In genomic region chr5:171785517-171785916, GRCh38 we compare ENCODE assay signal across 27 cellular contexts. TPM values are rescaled to one million over a fixed set of nuclear protein-coding genes. Genes with fewer than 3 reads are reported as not detected.
A peak's percentile ranks its signal among the peaks of the same experiment; 100 is the strongest.
DNase-seq lines count a peak whose midpoint lies in the region; ATAC-seq lines count a peak whose summit lies in the region.
"Had no signal": no experiment of that assay in that cellular context is flagged by ENCODE, and none has a peak within 500 bp of the region (broad histone marks: within the 10 kb centered on the region; RNA-seq: fewer than 3 reads in every experiment).

Gene SMIM23 (plus strand): TSS chr5:171785817. CDS start chr5:171785872, 55 bp downstream.

- no peaks in the 10 kb centered on the region for H3K36me3 Mint-ChIP-seq in activated T-helper 1 cell treated with anti-CD3 and anti-CD28 coated beads, Interleukin-12 subunit alpha, Interleukin-12 subunit beta, Interleukin-2, Interleukin-4 antibody, amounts not matched to agents 30 ng/mL and 10 ng/mL and 1 ng/mL, durations not matched to agents 14 hours and 24 hours and 36 hours (ENCODE audit: low read depth)

- H3K4me1 Mint-ChIP-seq in activated T-helper 1 cell treated with anti-CD3 and anti-CD28 coated beads, Interleukin-12 subunit alpha, Interleukin-12 subunit beta, Interleukin-2, Interleukin-4 antibody, amounts not matched to agents 30 ng/mL and 10 ng/mL and 1 ng/mL, durations not matched to agents 14 hours and 24 hours and 36 hours (ENCODE audit: low read depth), result no peaks in the 10 kb centered on the region
- H3K4me1 Mint-ChIP-seq: T-helper 17 cell had no signal

- no peak within 1 kb of the TSS for H3K4me3 ChIP-seq in aorta (ENCODE audit: low read length in 2 of 2)
- H3K4me3 ChIP-seq: GM23248, HAP-1, SJCRH30 had no signal

- H3K4me3 Mint-ChIP-seq in activated T-helper 1 cell treated with anti-CD3 and anti-CD28 coated beads, Interleukin-12 subunit alpha, Interleukin-12 subunit beta, Interleukin-2, Interleukin-4 antibody, amounts not matched to agents 30 ng/mL and 10 ng/mL and 1 ng/mL, durations not matched to agents 14 hours and 24 hours and 36 hours, result no peak within 1 kb of the TSS
- H3K4me3 Mint-ChIP-seq: HFFc6, T-helper 17 cell had no signal

- no peaks in the 10 kb centered on the region for H3K27me3 Mint-ChIP-seq in activated T-helper 1 cell treated with anti-CD3 and anti-CD28 coated beads, Interleukin-12 subunit alpha, Interleukin-12 subunit beta, Interleukin-2, Interleukin-4 antibody, amounts not matched to agents 30 ng/mL and 10 ng/mL and 1 ng/mL, durations not matched to agents 14 hours and 24 hours and 36 hours (ENCODE audit: insufficient read depth)

- H3K9me3 Mint-ChIP-seq in activated T-helper 1 cell treated with anti-CD3 and anti-CD28 coated beads, Interleukin-12 subunit alpha, Interleukin-12 subunit beta, Interleukin-2, Interleukin-4 antibody, amounts not matched to agents 30 ng/mL and 10 ng/mL and 1 ng/mL, durations not matched to agents 14 hours and 24 hours and 36 hours, result no peaks in the 10 kb centered on the region
- H3K9me3 Mint-ChIP-seq: HFFc6 had no signal

- H3K27ac Mint-ChIP-seq in activated T-helper 1 cell treated with anti-CD3 and anti-CD28 coated beads, Interleukin-12 subunit alpha, Interleukin-12 subunit beta, Interleukin-2, Interleukin-4 antibody, amounts not matched to agents 30 ng/mL and 10 ng/mL and 1 ng/mL, durations not matched to agents 14 hours and 24 hours and 36 hours, result no peak within 1 kb of the TSS
- H3K27ac Mint-ChIP-seq: HFFc6, T-helper 17 cell had no signal

- no peaks in the 10 kb centered on the region for H3K36me3 ChIP-seq in aorta (ENCODE audit: control insufficient read depth in 1 of 2, insufficient read depth in 2 of 2, low read length in 1 of 2)
- H3K36me3 ChIP-seq: HAP-1, SJCRH30 had no signal

- H3K4me1 ChIP-seq in aorta (ENCODE audit: control insufficient read depth in 1 of 2, insufficient read depth in 2 of 2, low read length in 2 of 2), result no peaks in the 10 kb centered on the region
- H3K4me1 ChIP-seq: HAP-1, SJCRH30 had no signal

- H3K9me3 ChIP-seq in aorta (ENCODE audit: control insufficient read depth, low read length), result no peaks in the 10 kb centered on the region
- H3K9me3 ChIP-seq: HAP-1, SJCRH30 had no signal

- H3K27ac ChIP-seq in aorta (ENCODE audit: low read depth in 1 of 2, low read length in 2 of 2), result no peak within 1 kb of the TSS
- H3K27ac ChIP-seq: GM23248, SJCRH30 had no signal

- no peak for ATAC-seq in left ventricle myocardium superior
- ATAC-seq in aorta (ENCODE audit: low FRiP score), result no peak
- ATAC-seq: PC-3, SK-N-SH treated with all-trans-retinoic acid at 6 μM for 48 hours, T-helper 17 cell had no signal

- intact Hi-C loops in activated T-helper 1 cell treated with anti-CD3 and anti-CD28 coated beads, Interleukin-12 subunit alpha, Interleukin-12 subunit beta, Interleukin-2, Interleukin-4 antibody, amounts not matched to agents 30 ng/mL and 10 ng/mL and 1 ng/mL, durations not matched to agents 14 hours and 24 hours and 36 hours (cut with micrococcal nuclease), result no loop called here
- intact Hi-C loops in left ventricle myocardium superior (cut with micrococcal nuclease) (no loop called here), aorta (cut with DNase I) (no loop called here)

- DNase-seq in NCI-H2029 (lab: John Stamatoyannopoulos, UW) (peak; percentile 19), NCI-H2029 treated with DMSO at 0.1 percent for 48 hours (lab: John Stamatoyannopoulos, UW) (no peak), NCI-H2196 treated with DMSO at 0.1 percent for 48 hours (lab: John Stamatoyannopoulos, UW; ENCODE audit: unreplicated experiment) (peak; percentile 20), SHP77 treated with DMSO at 0.1 percent for 48 hours (lab: John Stamatoyannopoulos, UW) (peak; percentile 53), left ventricle myocardium superior (no peak), aorta (no peak)
- no peak for DNase-seq in activated T-helper 1 cell treated with anti-CD3 and anti-CD28 coated beads, Interleukin-12 subunit alpha, Interleukin-12 subunit beta, Interleukin-2, Interleukin-4 antibody, amounts not matched to agents 30 ng/mL and 10 ng/mL and 1 ng/mL, durations not matched to agents 14 hours and 24 hours and 36 hours (ENCODE audit: low spot score)
- DNase-seq: DMS153, GM23248, HFFc6, KBM-7, MV-4-11, NCI-H1105, NCI-H187, NCI-H2227 treated with DMSO at 0.1 percent for 48 hours, PC-3, SJCRH30, T-helper 17 cell had no signal

- no peaks in the 10 kb centered on the region for H3K27me3 ChIP-seq in aorta (ENCODE audit: control insufficient read depth in 1 of 2, insufficient read depth in 2 of 2, low read length in 1 of 2)
- H3K27me3 ChIP-seq: SJCRH30 had no signal

RNA-seq across cellular contexts. Expression of gene SMIM23, which starts in this region (rescaled TPM):
- not detected in 2 replicates for total RNA-seq in activated T-helper 1 cell treated with anti-CD3 and anti-CD28 coated beads, Interleukin-12 subunit alpha, Interleukin-12 subunit beta, Interleukin-2, Interleukin-4 antibody, amounts not matched to agents 30 ng/mL and 10 ng/mL and 1 ng/mL, durations not matched to agents 14 hours and 24 hours and 36 hours
- not detected for total RNA-seq in left ventricle myocardium superior
- not detected for total RNA-seq in aorta
- not detected for polyA plus RNA-seq in aorta
- total RNA-seq: A172, Daoy, G401, GM23248, HFFc6, LHCN-M2, MCF 10A, NCI-H460, PC-3, SJCRH30, T-helper 17 cell had no signal
- polyA plus RNA-seq: BJ, GM23248 had no signal

Comparison
In these comparisons a context has a peak if more than half of its experiments do, and no peak if none do; other contexts are left out.
1. DNase-seq: peak in NCI-H2029 (single experiment), NCI-H2196 treated with DMSO at 0.1 percent for 48 hours (single experiment) and SHP77 treated with DMSO at 0.1 percent for 48 hours (single experiment); none in NCI-H2029 treated with DMSO at 0.1 percent for 48 hours (single experiment), activated T-helper 1 cell treated with anti-CD3 and anti-CD28 coated beads, Interleukin-12 subunit alpha, Interleukin-12 subunit beta, Interleukin-2, Interleukin-4 antibody, amounts not matched to agents 30 ng/mL and 10 ng/mL and 1 ng/mL, durations not matched to agents 14 hours and 24 hours and 36 hours (single experiment), left ventricle myocardium superior (single experiment) and aorta (0 of 2).